In the genomic region with DNA sequence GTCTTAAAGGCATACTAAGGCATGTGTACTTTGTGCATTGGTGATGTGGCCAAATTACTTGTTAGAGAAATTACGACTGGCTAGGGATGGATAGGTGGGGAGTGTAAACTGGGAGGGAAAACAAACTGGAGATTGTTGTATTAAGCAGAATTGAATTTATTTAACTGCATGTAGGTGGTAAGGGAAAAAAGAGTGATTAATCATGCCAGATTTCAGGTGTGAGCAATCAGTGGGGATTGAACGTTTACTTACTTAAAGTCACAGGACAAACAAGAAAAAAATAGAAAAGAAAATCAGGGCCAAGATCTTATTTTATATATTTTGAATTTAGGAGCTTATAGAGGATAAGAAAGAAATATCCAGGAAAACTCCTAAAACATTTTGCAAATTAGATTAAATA, we compare ENCODE assay signal across 19 cellular contexts.
A peak's percentile ranks its signal among the peaks of the same experiment; 100 is the strongest.
DNase-seq lines count a peak whose midpoint lies in the region; FAIRE-seq and TF ChIP-seq lines count a peak whose summit lies in the region.
"Had no signal": no experiment of that assay in that cellular context is flagged by ENCODE, and none has a peak within 500 bp of the region (broad histone marks: within the 10 kb centered on the region; RNA-seq: fewer than 3 reads in every experiment).

No MANE protein-coding gene starts in this region.

- CTCF ChIA-PET in endothelial cell of umbilical vein (lab: Charles Lee), result no interaction called here

- H3K27ac ChIP-seq in endothelial cell of umbilical vein (ENCODE audit: insufficient read depth, low read depth, low read length) (peak overlapping the region; percentile 70), stomach (peak overlapping the region in 2 of 5 donors; percentile 1 to 11)
- H3K27ac ChIP-seq: C4-2B, PC-9 had no signal

- H3K4me1 ChIP-seq in endothelial cell of umbilical vein (ENCODE audit: control insufficient read depth, extremely low read depth, insufficient read depth, low read length), result peaks cover 28% of the 10 kb centered on the region
- peaks cover 0 to 43% (median 22%) of the 10 kb centered on the region in 4 donors for H3K4me1 ChIP-seq in stomach

- whole genome bisulfite sequencing in stomach, 5 donors, result 23 to 52% (median 36%) methylated on average over 2 of the region's 2 CpGs

- H3K9me1 ChIP-seq in endothelial cell of umbilical vein (replicated peaks; ENCODE audit: control insufficient read depth, extremely low read depth, insufficient read depth, low read length), result no peaks in the 10 kb centered on the region

- H3K36me3 ChIP-seq in endothelial cell of umbilical vein (ENCODE audit: control insufficient read depth in 2 of 2, extremely low read depth in 1 of 2, insufficient read depth in 2 of 2, low read length in 2 of 2), result no peaks in the 10 kb centered on the region
- H3K36me3 ChIP-seq in stomach, result peaks cover 5 to 11% (median 11%) of the 10 kb centered on the region in 4 donors

- H3K9ac ChIP-seq in endothelial cell of umbilical vein (replicated peaks; ENCODE audit: extremely low read depth, insufficient read depth, low read length), result no peak overlapping the region

- H2AFZ ChIP-seq in endothelial cell of umbilical vein (ENCODE audit: low read depth, low read length), result no peak overlapping the region
- H2AFZ ChIP-seq: PC-9 had no signal

- H3K4me3 ChIP-seq in endothelial cell of umbilical vein (replicated peaks in 1 of 3; ENCODE audit: insufficient read depth in 1 of 3, low read depth in 1 of 3, low read length in 3 of 3) (no peak overlapping the region), stomach (no peak overlapping the region)
- H3K4me3 ChIP-seq: PC-9 had no signal

- FAIRE-seq in endothelial cell of umbilical vein (lab: Jason Lieb, UNC) (no peak), D721Med (lab: Jason Lieb, UNC) (no peak)
- FAIRE-seq: GM12891 had no signal

- peak; percentile 17 for DNase-seq in DMS53 (lab: John Stamatoyannopoulos, UW)
- no peak for DNase-seq in DMS53 treated with DMSO at 0.1 percent for 48 hours (lab: John Stamatoyannopoulos, UW; ENCODE audit: unreplicated experiment)
- DNase-seq in NCI-H2081 treated with DMSO at 0.1 percent for 48 hours (lab: John Stamatoyannopoulos, UW), result peak; percentile 72
- DNase-seq in endothelial cell of umbilical vein (ENCODE audit: low read depth, low spot score), result no peak
- peak; percentile 26 for DNase-seq in superior temporal gyrus (ENCODE audit: extremely low spot score)
- no peak for DNase-seq in stomach
- DNase-seq in D721Med (ENCODE audit: insufficient read length, low spot score), result no peak
- DNase-seq in H4 (ENCODE audit: low spot score), result no peak
- DNase-seq: 8988T, DMS79 treated with DMSO at 0.1 percent for 48 hours, GOT3, Karpas-422, NCI-H2107, NCI-H345, NCI-H526 treated with DMSO at 0.1 percent for 48 hours, PC-9, SHP77 had no signal

- intact Hi-C loops in endothelial cell of umbilical vein (cut with micrococcal nuclease), result loop anchor here (2.0 to 5.0 kb wide), 2 partner anchors 59 to 132 kb away; no protein-coding TSS in a partner anchor
- intact Hi-C loops in stomach (cut with DNase I; ENCODE audit: low total_unique reads), result no loop called here

- POLR2A ChIA-PET in endothelial cell of umbilical vein (lab: Charles Lee), result no interaction called here

- no peak for TF ChIP-seq POLR2A in endothelial cell of umbilical vein (IDR thresholded peaks at IDR 0.05; ENCODE audit: low read depth, low read length)
- TF ChIP-seq POLR2A in stomach (IDR thresholded peaks at IDR 0.05), result no peak

- H3K27me3 ChIP-seq in endothelial cell of umbilical vein (ENCODE audit: control insufficient read depth in 2 of 2, insufficient read depth in 2 of 2, low read length in 2 of 2) (no peaks in the 10 kb centered on the region), stomach (no peaks in the 10 kb centered on the region)

- H3K79me2 ChIP-seq in endothelial cell of umbilical vein (ENCODE audit: control insufficient read depth, insufficient read depth, low read length), result peaks cover 9% of the 10 kb centered on the region

- H4K20me1 ChIP-seq in endothelial cell of umbilical vein (replicated peaks; ENCODE audit: control insufficient read depth, extremely low read depth, insufficient read depth, low read length), result no peaks in the 10 kb centered on the region

- peak overlapping the region; percentile 59 for H3K4me2 ChIP-seq in endothelial cell of umbilical vein (ENCODE audit: insufficient read depth, low read length)
- H3K4me2 ChIP-seq: PC-9 had no signal

- dilution Hi-C loops in endothelial cell of umbilical vein (cut with MboI; ENCODE audit: extremely low pct_ligation_motif_present, low sequenced_read_pairs), result no loop called here

- no TSS peak for BruUV-seq in endothelial cell of umbilical vein (replicated peaks; lab: Mats Ljungman, UMichigan)

- TF ChIP-seq EP300 in stomach (IDR thresholded peaks at IDR 0.05), result no peak

- H3K9me3 ChIP-seq in endothelial cell of umbilical vein (replicated peaks; ENCODE audit: control insufficient read depth, insufficient read depth, low read length) (no peaks in the 10 kb centered on the region), stomach (peaks cover 0 to 7% (median 0%) of the 10 kb centered on the region in 4 donors)

- TF ChIP-seq CTCF in endothelial cell of umbilical vein (IDR thresholded peaks at IDR 0.05; ENCODE audit: extremely low read depth in 1 of 2, insufficient read depth in 1 of 2, low read depth in 1 of 2, low read length in 2 of 2), result no peak
- no peak for TF ChIP-seq CTCF in stomach (IDR thresholded peaks at IDR 0.05)
- no peak for TF ChIP-seq CTCF in D721Med (IDR thresholded peaks at IDR 0.05; ENCODE audit: insufficient read depth, missing control alignments)

TF ChIP-seq in endothelial cell of umbilical vein, 7 proteins besides CTCF, POLR2A, EP300 and RAD21:
- TF ChIP-seq MYC (IDR thresholded peaks at IDR 0.05; ENCODE audit: low read depth, low read length), result no peak
- no peak for TF ChIP-seq EZH2 (IDR thresholded peaks at IDR 0.05; ENCODE audit: borderline replicate concordance, low read depth, low read length, severe bottlenecking)
- TF ChIP-seq GATA2 (IDR thresholded peaks at IDR 0.05; ENCODE audit: insufficient read depth, insufficient read length, low read depth, low read length), result no peak
- TF ChIP-seq, protein P1, sequence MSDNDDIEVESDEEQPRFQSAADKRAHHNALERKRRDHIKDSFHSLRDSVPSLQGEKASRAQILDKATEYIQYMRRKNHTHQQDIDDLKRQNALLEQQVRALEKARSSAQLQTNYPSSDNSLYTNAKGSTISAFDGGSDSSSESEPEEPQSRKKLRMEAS (IDR thresholded peaks at IDR 0.05; ENCODE audit: insufficient read depth, insufficient read length), result no peak
- no peak for TF ChIP-seq POLR2AphosphoS5 (IDR thresholded peaks at IDR 0.05; ENCODE audit: insufficient read depth, low read depth, low read length)
- no peak for TF ChIP-seq FOS (IDR thresholded peaks at IDR 0.05; ENCODE audit: borderline replicate concordance, insufficient read depth, low read length)
- TF ChIP-seq JUN (IDR thresholded peaks at IDR 0.05; ENCODE audit: borderline replicate concordance, insufficient read depth, insufficient read length, low read depth), result no peak

Comparison
In these comparisons a context has a peak if more than half of its experiments do, and no peak if none do; other contexts are left out.
1. DNase-seq: peak in DMS53 (single experiment), NCI-H2081 treated with DMSO at 0.1 percent for 48 hours (single experiment) and superior temporal gyrus (single experiment); none in DMS53 treated with DMSO at 0.1 percent for 48 hours (single experiment), endothelial cell of umbilical vein (single experiment), stomach (single experiment), D721Med (single experiment) and H4 (single experiment).